In genomic region chr3:137770066-137770805, GRCh38 we compare ENCODE assay signal across 16 cellular contexts. TPM values are rescaled to one million over a fixed set of nuclear protein-coding genes. Genes with fewer than 3 reads are reported as not detected.
A peak's percentile ranks its signal among the peaks of the same experiment; 100 is the strongest.
DNase-seq lines count a peak whose midpoint lies in the region; ATAC-seq, FAIRE-seq and TF ChIP-seq lines count a peak whose summit lies in the region.
"Had no signal": no experiment of that assay in that cellular context is flagged by ENCODE, and none has a peak within 500 bp of the region (broad histone marks: within the 10 kb centered on the region; RNA-seq: fewer than 3 reads in every experiment).

No MANE protein-coding gene starts in this region.

- H3K9me3 ChIP-seq in A549 (no peaks in the 10 kb centered on the region), esophagus muscularis mucosa (no peaks in the 10 kb centered on the region), tibial artery (no peaks in the 10 kb centered on the region)
- H3K9me3 ChIP-seq: body of pancreas had no signal

- peak in 1 of 2 experiments; percentile 17; a peak in 3 of 6 replicates for ATAC-seq in A549
- ATAC-seq: body of pancreas had no signal

- peak overlapping the region; percentile 75; the same call in 2 of the 3 replicates for H3K4me2 ChIP-seq in A549
- H3K4me2 ChIP-seq: BLaER1 treated with 17β-estradiol and CSF1 and Interleukin-3, amounts not matched to agents 10 nM and 100 nM had no signal

- DNase-seq in A549 (ENCODE audit: low read depth in 1 of 2, low spot score in 1 of 2) (no peak), GM20000 (ENCODE audit: low spot score) (peak; percentile 15), esophagus muscularis mucosa (ENCODE audit: extremely low spot score) (no peak), osteocyte (ENCODE audit: extremely low spot score, unreplicated experiment) (no peak), T1000 (lab: John Stamatoyannopoulos, UW) (no peak), tibial artery (no peak), midbrain (lab: John Stamatoyannopoulos, UW) (no peak), NCI-H526 treated with DMSO at 0.1 percent for 48 hours (lab: John Stamatoyannopoulos, UW) (no peak)
- DNase-seq: body of pancreas; DND-41; NK-92 treated with Interleukin-12 subunit alpha and Interleukin-12 subunit beta, amount 100 ng/mL, for 24 hours; nucleus accumbens; stimulated activated CD8-positive, alpha-beta memory T cell treated with anti-CD3 and anti-CD28 coated beads, Interleukin-4, amount 100 ng/mL, for 48 hours had no signal

- H3K27me3 ChIP-seq in esophagus muscularis mucosa: peaks cover 0 to 96% (median 65%) of the 10 kb centered on the region in 4 donors
- peaks cover 0 to 79% of the 10 kb centered on the region in 2 donors for H3K27me3 ChIP-seq in tibial artery

- TF ChIP-seq POLR2A in A549 (IDR thresholded peaks at IDR 0.05; ENCODE audit: low read length) (no peak), esophagus muscularis mucosa (IDR thresholded peaks at IDR 0.05; ENCODE audit: low read depth) (no peak)

- CTCF ChIA-PET in A549 (lab: Yijun Ruan, JAX): no interaction called here

- no peaks in the 10 kb centered on the region for H3K9me3 Mint-ChIP-seq in osteocyte (ENCODE audit: unreplicated experiment)

- TF ChIP-seq RAD21 in A549 (conservative IDR thresholded peaks at IDR 0.05 in 1 of 2, IDR thresholded peaks at IDR 0.05 in 1 of 2): no peak

- peaks cover 47% of the 10 kb centered on the region for H3K4me1 Mint-ChIP-seq in osteocyte (ENCODE audit: unreplicated experiment)

- no peak overlapping the region; the same call in 2 of the 3 replicates for H3K4me3 ChIP-seq in A549
- H3K4me3 ChIP-seq in esophagus muscularis mucosa: peak overlapping the region; percentile 34 to 46 (median 40)
- H3K4me3 ChIP-seq in tibial artery: peak overlapping the region in 1 of 2 donors; percentile 40

- H3K27ac ChIP-seq in A549: no peak overlapping the region
- no peak overlapping the region for H3K27ac ChIP-seq in esophagus muscularis mucosa (replicated peaks in 1 of 4)
- H3K27ac ChIP-seq in tibial artery: no peak overlapping the region
- H3K27ac ChIP-seq: BLaER1 treated with 17β-estradiol and CSF1 and Interleukin-3, amounts not matched to agents 10 nM and 100 nM; body of pancreas had no signal

- H3K36me3 Mint-ChIP-seq in osteocyte (ENCODE audit: unreplicated experiment): peaks cover 2% of the 10 kb centered on the region

- H3K4me3 Mint-ChIP-seq in osteocyte (ENCODE audit: unreplicated experiment): peak overlapping the region; percentile 64

- WGBS in A549 (ENCODE audit: missing lambda C conversion rate): 44% methylated on average over 25 of the region's 38 CpGs
- 24% methylated on average over 34 of the region's 38 CpGs for WGBS in esophagus muscularis mucosa

- intact Hi-C loops in esophagus muscularis mucosa (cut with DNase I) (no loop called here), tibial artery (cut with DNase I; ENCODE audit: low total_unique reads) (no loop called here)

- no peak for FAIRE-seq in A549 (lab: Jason Lieb, UNC)

- TF ChIP-seq CTCF in A549 (IDR thresholded peaks at IDR 0.05) (no peak), GM20000 (IDR thresholded peaks at IDR 0.05; ENCODE audit: extremely low read depth, missing control alignments) (no peak), esophagus muscularis mucosa (IDR thresholded peaks at IDR 0.05) (no peak), osteocyte (IDR thresholded peaks at IDR 0.05) (no peak), tibial artery (IDR thresholded peaks at IDR 0.05) (no peak)

- peaks cover 99% of the 10 kb centered on the region for H3K27me3 Mint-ChIP-seq in osteocyte (ENCODE audit: unreplicated experiment)

- POLR2A ChIA-PET in A549 (lab: Yijun Ruan, JAX): no interaction called here

- no peak overlapping the region for H3K27ac Mint-ChIP-seq in osteocyte (ENCODE audit: unreplicated experiment)

- peaks cover 14% of the 10 kb centered on the region; the same call in 1 of the 3 replicates for H3K4me1 ChIP-seq in A549
- peaks cover 24 to 57% (median 46%) of the 10 kb centered on the region in 4 donors for H3K4me1 ChIP-seq in esophagus muscularis mucosa
- peaks cover 0 to 48% (median 45%) of the 10 kb centered on the region in 4 donors for H3K4me1 ChIP-seq in tibial artery
- H3K4me1 ChIP-seq: BLaER1 treated with 17β-estradiol and CSF1 and Interleukin-3, amounts not matched to agents 10 nM and 100 nM had no signal

- TF ChIP-seq EP300 in A549 (IDR thresholded peaks at IDR 0.05): no peak
- TF ChIP-seq EP300 in esophagus muscularis mucosa (IDR thresholded peaks at IDR 0.05): no peak

- H3K36me3 ChIP-seq in esophagus muscularis mucosa (no peaks in the 10 kb centered on the region), tibial artery (no peaks in the 10 kb centered on the region)

TF ChIP-seq in A549, 52 proteins besides CTCF, POLR2A, EP300 and RAD21:
- TF ChIP-seq MAFK (IDR thresholded peaks at IDR 0.05; ENCODE audit: partially characterized antibody) (no peak), EHMT2 (IDR thresholded peaks at IDR 0.05; ENCODE audit: low read depth) (no peak), PBX3 (IDR thresholded peaks at IDR 0.05) (no peak), ZC3H11A (IDR thresholded peaks at IDR 0.05) (no peak), CHD4 (IDR thresholded peaks at IDR 0.05; ENCODE audit: borderline replicate concordance) (no peak), NPAS2 (CRISPR knock-in tag; IDR thresholded peaks at IDR 0.05; ENCODE audit: borderline replicate concordance) (no peak), BHLHE40 (IDR thresholded peaks at IDR 0.05; ENCODE audit: low read depth, low read length) (no peak), HOXB13 (CRISPR knock-in tag; IDR thresholded peaks at IDR 0.05; ENCODE audit: low read depth) (no peak), RARB (CRISPR knock-in tag; IDR thresholded peaks at IDR 0.05) (no peak), USF2 (IDR thresholded peaks at IDR 0.05) (no peak), ZNF302 (CRISPR knock-in tag; IDR thresholded peaks at IDR 0.05) (no peak), ESRRA (IDR thresholded peaks at IDR 0.05; ENCODE audit: borderline replicate concordance, low read length) (no peak), NR3C1 (IDR thresholded peaks at IDR 0.05) (no peak), POLR2AphosphoS2 (conservative IDR thresholded peaks at IDR 0.05; ENCODE audit: low read length) (no peak), ZFP36 (IDR thresholded peaks at IDR 0.05; ENCODE audit: borderline replicate concordance, partially characterized antibody) (no peak)

RNA-seq across cellular contexts. Expression of gene SOX14, which starts 6.1 kb away (rescaled TPM):
- polyA plus RNA-seq in A549 (2011; rRNA removed) (not detected in 2 replicates), A549 (2017; fragmentation: RNase III; extraction: RNeasy Plus Mini Kit Qiagen cat#74134 plus additional on column Dnase treatment) (not detected in 3 replicates)
- polyA plus RNA-seq in A549 (2012; cell fraction: cytosol; rRNA removed): not detected in 2 replicates
- polyA plus RNA-seq in A549 (2012; cell fraction: nucleus; rRNA removed): not detected in 2 replicates
- polyA minus RNA-seq in A549 (2011; rRNA and poly(A)+ RNA removed): not detected in 2 replicates
- total RNA-seq in esophagus muscularis mucosa (not detected), osteocyte (not detected in 2 replicates)
- total RNA-seq: body of pancreas, lower leg skin, SK-MEL-5 had no signal
